In genomic region chr15:28098360-28098765, GRCh38 we compare ENCODE assay signal across 13 cellular contexts. TPM values are rescaled to one million over a fixed set of nuclear protein-coding genes. Genes with fewer than 3 reads are reported as not detected.
DNase-seq lines count a peak whose midpoint lies in the region; ATAC-seq and TF ChIP-seq lines count a peak whose summit lies in the region.
"Had no signal": no experiment of that assay in that cellular context is flagged by ENCODE, and none has a peak within 500 bp of the region (broad histone marks: within the 10 kb centered on the region; RNA-seq: fewer than 3 reads in every experiment).

No MANE protein-coding gene starts in this region.

- no peak overlapping the region for H2AFZ ChIP-seq in mesenchymal stem cell (ENCODE audit: low read depth, low read length)
- H2AFZ ChIP-seq: GM23248, PC-9 had no signal

- H3K36me3 ChIP-seq in SJCRH30 (no peaks in the 10 kb centered on the region), mesenchymal stem cell (ENCODE audit: control insufficient read depth in 1 of 2, insufficient read depth in 2 of 2, low read depth in 1 of 2, low read length in 2 of 2) (no peaks in the 10 kb centered on the region), thyroid gland (no peaks in the 10 kb centered on the region)
- H3K36me3 ChIP-seq: upper lobe of left lung had no signal

- H3K36me3 Mint-ChIP-seq in activated naive CD4-positive, alpha-beta T cell treated with anti-CD3 and anti-CD28 coated beads, Interleukin-2, amount 10 ng/mL, durations not matched to agents 7 days and 5 days, result peaks cover 1% of the 10 kb centered on the region
- no peaks in the 10 kb centered on the region for H3K36me3 Mint-ChIP-seq in activated naive CD4-positive, alpha-beta T cell treated with anti-CD3 and anti-CD28 coated beads for 36 hours (ENCODE audit: low read depth)
- H3K36me3 Mint-ChIP-seq in activated CD4-positive, alpha-beta T cell treated with anti-CD3 and anti-CD28 coated beads for 36 hours (ENCODE audit: low read depth), result peaks cover 3% of the 10 kb centered on the region

- no peak overlapping the region for H3K14ac ChIP-seq in mesenchymal stem cell (ENCODE audit: low read length in 2 of 2)

- H4K8ac ChIP-seq in mesenchymal stem cell (ENCODE audit: low read length), result no peak overlapping the region

- H3K4me3 ChIP-seq in SJCRH30 (no peak overlapping the region), mesenchymal stem cell (ENCODE audit: insufficient read depth in 1 of 2, low read depth in 1 of 2, low read length in 2 of 2) (no peak overlapping the region), thyroid gland (replicated peaks in 1 of 3) (no peak overlapping the region)
- H3K4me3 ChIP-seq: GM23248, PC-9 had no signal

- H3K4me1 Mint-ChIP-seq in activated naive CD4-positive, alpha-beta T cell treated with anti-CD3 and anti-CD28 coated beads, Interleukin-2, amount 10 ng/mL, durations not matched to agents 7 days and 5 days, result peaks cover 32% of the 10 kb centered on the region
- peaks cover 22% of the 10 kb centered on the region for H3K4me1 Mint-ChIP-seq in activated naive CD4-positive, alpha-beta T cell treated with anti-CD3 and anti-CD28 coated beads for 36 hours (ENCODE audit: low read depth)
- H3K4me1 Mint-ChIP-seq in activated CD4-positive, alpha-beta T cell treated with anti-CD3 and anti-CD28 coated beads for 36 hours, result peaks cover 24% of the 10 kb centered on the region

- H2BK12ac ChIP-seq in mesenchymal stem cell (ENCODE audit: low read length in 2 of 2), result no peak overlapping the region

- H2BK120ac ChIP-seq in mesenchymal stem cell (ENCODE audit: low read depth, low read length), result no peak overlapping the region

- peaks cover 7% of the 10 kb centered on the region; the same call in 1 of the 2 replicates for H3K27me3 ChIP-seq in SJCRH30
- H3K27me3 ChIP-seq in mesenchymal stem cell (ENCODE audit: control insufficient read depth in 1 of 2, insufficient read depth in 1 of 2, low read length in 2 of 2), result peaks cover 43 to 93% of the 10 kb centered on the region in 2 experiments
- H3K27me3 ChIP-seq in thyroid gland, result no peaks in the 10 kb centered on the region

- H3K9me3 ChIP-seq in SJCRH30 (replicated peaks), result no peaks in the 10 kb centered on the region
- H3K9me3 ChIP-seq in mesenchymal stem cell (ENCODE audit: control insufficient read depth, low read length), result no peaks in the 10 kb centered on the region
- no peaks in the 10 kb centered on the region for H3K9me3 ChIP-seq in thyroid gland
- H3K9me3 ChIP-seq: upper lobe of left lung had no signal

- no peak overlapping the region for H4K91ac ChIP-seq in mesenchymal stem cell (ENCODE audit: low read length)

- POLR2A ChIA-PET in activated CD4-positive, alpha-beta T cell treated with anti-CD3 and anti-CD28 coated beads for 36 hours (lab: Charles Lee), result no interaction called here

- no peak overlapping the region for H2BK5ac ChIP-seq in mesenchymal stem cell (ENCODE audit: low read depth, low read length, poor library complexity, severe bottlenecking)

- peak overlapping the region in 1 of 2 experiments; percentile 18 for H3K18ac ChIP-seq in mesenchymal stem cell (ENCODE audit: low read depth in 1 of 2, low read length in 2 of 2)

- peak overlapping the region; percentile 38 for H3K4me2 ChIP-seq in mesenchymal stem cell (ENCODE audit: low read length, poor library complexity, severe bottlenecking)
- H3K4me2 ChIP-seq: PC-9 had no signal

- peaks cover 95% of the 10 kb centered on the region for H3K27me3 Mint-ChIP-seq in activated naive CD4-positive, alpha-beta T cell treated with anti-CD3 and anti-CD28 coated beads, Interleukin-2, amount 10 ng/mL, durations not matched to agents 7 days and 5 days
- peaks cover 58% of the 10 kb centered on the region for H3K27me3 Mint-ChIP-seq in activated naive CD4-positive, alpha-beta T cell treated with anti-CD3 and anti-CD28 coated beads for 36 hours (ENCODE audit: low read depth)
- peaks cover 42% of the 10 kb centered on the region for H3K27me3 Mint-ChIP-seq in activated CD4-positive, alpha-beta T cell treated with anti-CD3 and anti-CD28 coated beads for 36 hours

- DNase-seq in activated naive CD4-positive, alpha-beta T cell treated with anti-CD3 and anti-CD28 coated beads, Interleukin-2, amount 10 ng/mL, durations not matched to agents 7 days and 5 days, result peak; percentile 18
- no peak for DNase-seq in activated naive CD4-positive, alpha-beta T cell treated with anti-CD3 and anti-CD28 coated beads for 36 hours
- DNase-seq in SJCRH30 (peak; percentile 36 to 56), mesenchymal stem cell (no peak), thyroid gland (no peak), hepatic stellate cell (ENCODE audit: low spot score) (no peak), NCI-H1105 treated with DMSO at 0.1 percent for 48 hours (lab: John Stamatoyannopoulos, UW) (no peak)
- no peak for DNase-seq in activated CD4-positive, alpha-beta T cell treated with anti-CD3 and anti-CD28 coated beads for 36 hours
- DNase-seq: PC-9 had no signal

- intact Hi-C loops in activated naive CD4-positive, alpha-beta T cell treated with anti-CD3 and anti-CD28 coated beads for 36 hours (cut with micrococcal nuclease), result no loop called here
- intact Hi-C loops in thyroid gland (cut with DNase I), result no loop called here
- intact Hi-C loops in activated CD4-positive, alpha-beta T cell treated with anti-CD3 and anti-CD28 coated beads for 36 hours (cut with DNase I, micrococcal nuclease), result no loop called here

- WGBS in mesenchymal stem cell, result 78% methylated on average over 11 of the region's 11 CpGs
- 66% methylated on average over 10 to 11 of the region's 11 CpGs for WGBS in thyroid gland, 2 donors

- TF ChIP-seq CTCF in thyroid gland (IDR thresholded peaks at IDR 0.05), result no peak

- no peak for TF ChIP-seq POLR2A in thyroid gland (IDR thresholded peaks at IDR 0.05)

- H3K4ac ChIP-seq in mesenchymal stem cell (ENCODE audit: low read depth in 1 of 2, low read length in 2 of 2), result no peak overlapping the region

- H3K79me1 ChIP-seq in mesenchymal stem cell (replicated peaks; ENCODE audit: low read length, poor library complexity, severe bottlenecking), result no peaks in the 10 kb centered on the region

- H2BK15ac ChIP-seq in mesenchymal stem cell (ENCODE audit: low read depth, poor library complexity, severe bottlenecking), result no peak overlapping the region

- CTCF ChIA-PET in activated naive CD4-positive, alpha-beta T cell treated with anti-CD3 and anti-CD28 coated beads, Interleukin-2, amount 10 ng/mL, durations not matched to agents 7 days and 5 days (lab: Charles Lee), result interaction anchor here (1.5 kb wide), 1 partner anchor 25 kb away, joined by 3 read pairs; no protein-coding TSS in a partner anchor
- CTCF ChIA-PET in activated naive CD4-positive, alpha-beta T cell treated with anti-CD3 and anti-CD28 coated beads for 36 hours (lab: Charles Lee), result interaction anchor here (0.8 kb wide), 1 partner anchor 12 kb away, joined by 3 read pairs; no protein-coding TSS in a partner anchor
- CTCF ChIA-PET in activated CD4-positive, alpha-beta T cell treated with anti-CD3 and anti-CD28 coated beads for 36 hours (lab: Charles Lee), result interaction anchor here (0.5 to 1.1 kb wide), 4 partner anchors 9 to 117 kb away, joined by 3 to 4 read pairs (median 3); no protein-coding TSS in a partner anchor

- H3K4me3 Mint-ChIP-seq in activated naive CD4-positive, alpha-beta T cell treated with anti-CD3 and anti-CD28 coated beads, Interleukin-2, amount 10 ng/mL, durations not matched to agents 7 days and 5 days, result no peak overlapping the region
- no peak overlapping the region for H3K4me3 Mint-ChIP-seq in activated naive CD4-positive, alpha-beta T cell treated with anti-CD3 and anti-CD28 coated beads for 36 hours
- H3K4me3 Mint-ChIP-seq in activated CD4-positive, alpha-beta T cell treated with anti-CD3 and anti-CD28 coated beads for 36 hours, result no peak overlapping the region

- no peak overlapping the region for H2AK5ac ChIP-seq in mesenchymal stem cell (ENCODE audit: low read length, severe bottlenecking)

- no peak overlapping the region for H3K23ac ChIP-seq in mesenchymal stem cell (ENCODE audit: low read length in 2 of 2)

- H3K4me1 ChIP-seq in SJCRH30, result peaks cover 11% of the 10 kb centered on the region
- H3K4me1 ChIP-seq in mesenchymal stem cell (ENCODE audit: control insufficient read depth, insufficient read depth, low read depth, low read length), result peaks cover 41% of the 10 kb centered on the region
- H3K4me1 ChIP-seq in thyroid gland, result peaks cover 42 to 59% of the 10 kb centered on the region in 2 donors

- H3K9ac ChIP-seq in mesenchymal stem cell (ENCODE audit: low read length), result no peak overlapping the region
- H3K9ac ChIP-seq: GM23248 had no signal

- H3K9me3 Mint-ChIP-seq in activated naive CD4-positive, alpha-beta T cell treated with anti-CD3 and anti-CD28 coated beads, Interleukin-2, amount 10 ng/mL, durations not matched to agents 7 days and 5 days, result no peaks in the 10 kb centered on the region
- no peaks in the 10 kb centered on the region for H3K9me3 Mint-ChIP-seq in activated naive CD4-positive, alpha-beta T cell treated with anti-CD3 and anti-CD28 coated beads for 36 hours
- no peaks in the 10 kb centered on the region for H3K9me3 Mint-ChIP-seq in activated CD4-positive, alpha-beta T cell treated with anti-CD3 and anti-CD28 coated beads for 36 hours (ENCODE audit: low read depth)

- ATAC-seq in activated CD4-positive, alpha-beta T cell treated with anti-CD3 and anti-CD28 coated beads for 36 hours, result no peak

- no peak overlapping the region for H3K27ac Mint-ChIP-seq in activated naive CD4-positive, alpha-beta T cell treated with anti-CD3 and anti-CD28 coated beads, Interleukin-2, amount 10 ng/mL, durations not matched to agents 7 days and 5 days
- no peak overlapping the region for H3K27ac Mint-ChIP-seq in activated naive CD4-positive, alpha-beta T cell treated with anti-CD3 and anti-CD28 coated beads for 36 hours
- no peak overlapping the region for H3K27ac Mint-ChIP-seq in activated CD4-positive, alpha-beta T cell treated with anti-CD3 and anti-CD28 coated beads for 36 hours

- H3K27ac ChIP-seq in SJCRH30, result no peak overlapping the region
- peak overlapping the region; percentile 39 for H3K27ac ChIP-seq in mesenchymal stem cell (ENCODE audit: low read length, poor library complexity, severe bottlenecking)
- peak overlapping the region in 2 of 3 donors; percentile 62 to 80 for H3K27ac ChIP-seq in thyroid gland
- H3K27ac ChIP-seq: GM23248, PC-9 had no signal

RNA-seq across cellular contexts. Expression of gene OCA2, which starts 0.8 kb away (rescaled TPM):
- total RNA-seq in activated naive CD4-positive, alpha-beta T cell treated with anti-CD3 and anti-CD28 coated beads for 36 hours, result not detected
- total RNA-seq in SJCRH30 (2014; rRNA removed; shearing (Covaris generic)), result not detected in 2 replicates
- polyA plus RNA-seq in mesenchymal stem cell (2013, experiment 1 of 2), result 0.04 TPM
- 0.07 TPM for polyA plus RNA-seq in mesenchymal stem cell (2013, experiment 2 of 2)
- total RNA-seq in thyroid gland, result 10 to 100 TPM in 3 of 4 donors, 1 to 10 TPM in 1; 5.5 to 20.5 (median 13.8) TPM
- total RNA-seq in activated CD4-positive, alpha-beta T cell treated with anti-CD3 and anti-CD28 coated beads for 36 hours, result not detected
- total RNA-seq: endothelial cell of umbilical vein; GM23248; PC-9; T-helper 1 cell treated with Interleukin-12 subunit alpha and Interleukin-12 subunit beta and Interleukin-4 antibody, amounts not matched to agents 30 ng/mL and 1 ng/mL, for 36 hours had no signal
- polyA plus RNA-seq: endothelial cell of umbilical vein, GM23248 had no signal

Comparison
In these comparisons a context has a peak if more than half of its experiments do, and no peak if none do; other contexts are left out.
1. DNase-seq: peak in activated naive CD4-positive, alpha-beta T cell treated with anti-CD3 and anti-CD28 coated beads, Interleukin-2, amount 10 ng/mL, durations not matched to agents 7 days and 5 days (single experiment) and SJCRH30 (2 of 2); none in activated naive CD4-positive, alpha-beta T cell treated with anti-CD3 and anti-CD28 coated beads for 36 hours (single experiment), mesenchymal stem cell (single experiment), thyroid gland (0 of 2), activated CD4-positive, alpha-beta T cell treated with anti-CD3 and anti-CD28 coated beads for 36 hours (single experiment), hepatic stellate cell (single experiment) and NCI-H1105 treated with DMSO at 0.1 percent for 48 hours (single experiment).